ENCODE assay signal across 8 cellular contexts in the genomic region with DNA sequence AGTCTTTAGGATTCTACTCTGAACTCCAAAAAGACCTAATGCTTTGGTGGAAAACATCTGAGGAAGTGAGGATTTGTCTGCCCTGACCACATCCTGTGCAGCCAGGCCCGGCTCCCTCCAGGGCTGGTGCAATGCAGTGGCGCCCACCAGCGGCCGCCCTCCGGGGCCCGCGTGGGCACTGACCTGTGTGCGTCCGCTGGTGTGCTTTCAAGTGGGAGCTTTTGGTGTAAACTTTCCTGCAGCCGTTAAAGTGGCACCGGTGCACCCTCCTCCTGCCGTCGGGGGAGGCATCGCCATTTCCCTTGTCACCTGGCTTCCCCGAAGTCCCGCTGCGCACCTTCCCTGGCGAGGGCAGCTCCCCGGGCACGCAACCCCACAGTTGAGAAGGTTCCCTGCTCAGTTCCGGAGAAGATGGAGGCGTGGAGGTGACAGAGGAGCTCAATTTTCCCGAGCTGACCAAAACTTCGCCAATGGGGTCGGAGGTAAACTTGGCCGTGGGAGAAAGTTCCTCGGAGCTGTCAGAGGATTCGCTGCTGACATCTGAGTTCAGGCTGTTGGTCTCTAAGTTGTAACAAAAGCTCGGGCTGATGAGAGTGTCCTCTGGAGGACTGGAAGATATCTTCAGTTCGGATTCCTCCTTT. TPM values are rescaled to one million over a fixed set of nuclear protein-coding genes. Genes with fewer than 3 reads are reported as not detected.
DNase-seq lines count a peak whose midpoint lies in the region; ATAC-seq and TF ChIP-seq lines count a peak whose summit lies in the region.

No MANE protein-coding gene starts in this region.

- no peak overlapping the region for H2BK20ac ChIP-seq in H9 (ENCODE audit: low read depth, low read length, poor library complexity, severe bottlenecking)

- H3K79me1 ChIP-seq in H9 (ENCODE audit: insufficient read depth, low read depth, low read length, poor library complexity, severe bottlenecking): peaks cover 7% of the 10 kb centered on the region

- CTCF ChIA-PET in naive thymus-derived CD4-positive, alpha-beta T cell (lab: Charles Lee): no interaction called here

- no peak for ATAC-seq in naive thymus-derived CD4-positive, alpha-beta T cell
- no peak for ATAC-seq in GM18909 (IDR thresholded peaks at IDR 0.05; ENCODE audit: poor library complexity, unreplicated experiment)

- H3K4me3 Mint-ChIP-seq in H9 (peak overlapping the region; percentile 88 to 95; a peak in 4 of 5 replicates), endodermal cell (peak overlapping the region; percentile 92)
- peak overlapping the region; percentile 86 to 99 (median 96) for H3K4me3 Mint-ChIP-seq in naive thymus-derived CD4-positive, alpha-beta T cell

- no peak overlapping the region for H2BK5ac ChIP-seq in H9 (ENCODE audit: insufficient read length, low read length)

- H3K23me2 ChIP-seq in H9 (ENCODE audit: insufficient read length, low read depth, low read length, poor library complexity, severe bottlenecking): peaks cover 22% of the 10 kb centered on the region

- H3K4me1 ChIP-seq in H9 (ENCODE audit: insufficient read depth, low read length) (peaks cover 6% of the 10 kb centered on the region; the same call in 1 of the 2 replicates), endodermal cell (ENCODE audit: control insufficient read depth, insufficient read depth, low read length) (peaks cover 31% of the 10 kb centered on the region)
- H3K4me1 ChIP-seq in naive thymus-derived CD4-positive, alpha-beta T cell (ENCODE audit: control insufficient read depth in 2 of 2, insufficient read depth in 2 of 2, low read length in 2 of 2): peaks cover 59% of the 10 kb centered on the region in 2 donors

- H2BK15ac ChIP-seq in H9 (ENCODE audit: low read depth, low read length): no peak overlapping the region

- H4K91ac ChIP-seq in H9 (ENCODE audit: insufficient read length, low read depth, low read length): no peak overlapping the region

- H3K9me3 Mint-ChIP-seq in H9 (peaks cover 0 to 5% of the 10 kb centered on the region in 2 experiments; a peak in 3 of 5 replicates), endodermal cell (no peaks in the 10 kb centered on the region)
- H3K9me3 Mint-ChIP-seq in naive thymus-derived CD4-positive, alpha-beta T cell: peaks cover 0 to 10% (median 0%) of the 10 kb centered on the region in 11 donors

- intact Hi-C loops in naive thymus-derived CD4-positive, alpha-beta T cell (cut with micrococcal nuclease): loop anchor here (1.0 to 10.0 kb wide), 9 partner anchors 17 to 873 kb away; a partner anchor contains a TSS

- no peak overlapping the region for H3K23ac ChIP-seq in H9 (ENCODE audit: insufficient read length, low read depth, low read length)

- peak; percentile 48; the same call in 2 of the 3 replicates for TF ChIP-seq CTCF in H9 (conservative IDR thresholded peaks at IDR 0.05)
- TF ChIP-seq CTCF in endodermal cell (conservative IDR thresholded peaks at IDR 0.05): peak; percentile 60

- peaks cover 29% of the 10 kb centered on the region; the same call in 1 of the 2 replicates for H3K79me2 ChIP-seq in H9 (ENCODE audit: insufficient read depth, low read length)

- H3K4me2 ChIP-seq in H9 (ENCODE audit: insufficient read depth, insufficient read length, low read length): peak overlapping the region; percentile 96

- H3K4ac ChIP-seq in H9 (ENCODE audit: low read depth, low read length): no peak overlapping the region

- POLR2A ChIA-PET in naive thymus-derived CD4-positive, alpha-beta T cell (lab: Charles Lee): interaction anchor here (0.8 to 6.6 kb wide), 8 partner anchors 9 to 328 kb away, joined by 3 to 401 read pairs (median 12); no protein-coding TSS in a partner anchor

- H4K20me1 ChIP-seq in H9 (ENCODE audit: control insufficient read depth, insufficient read depth, insufficient read length): peaks cover 3% of the 10 kb centered on the region

- peaks cover 71% of the 10 kb centered on the region for H3K36me3 ChIP-seq in endodermal cell (ENCODE audit: control insufficient read depth, insufficient read depth, low read length)
- peaks cover 4 to 51% (median 49%) of the 10 kb centered on the region in 3 experiments for H3K36me3 ChIP-seq in naive thymus-derived CD4-positive, alpha-beta T cell (ENCODE audit: control insufficient read depth in 2 of 3, insufficient read depth in 3 of 3, low read length in 3 of 3)

- no peak overlapping the region for H3K14ac ChIP-seq in H9 (ENCODE audit: insufficient read depth, low read length)

- H3K27me3 ChIP-seq in H9 (ENCODE audit: insufficient read depth, low read length) (no peaks in the 10 kb centered on the region), endodermal cell (ENCODE audit: control insufficient read depth, insufficient read depth, low read length, poor library complexity, severe bottlenecking) (no peaks in the 10 kb centered on the region)
- H3K27me3 ChIP-seq in naive thymus-derived CD4-positive, alpha-beta T cell (ENCODE audit: control insufficient read depth in 2 of 2, insufficient read depth in 2 of 2, low read length in 2 of 2): no peaks in the 10 kb centered on the region

- no peak overlapping the region for H3T11ph ChIP-seq in H9 (ENCODE audit: low read length)

- WGBS in H9 (ENCODE audit: extremely low coverage, insufficient read length, low lambda C conversion rate): no CpG with 5 or more reads among the region's 30 CpGs
- WGBS in endodermal cell (ENCODE audit: insufficient coverage in 1 of 2, insufficient read length in 1 of 2), 2 experiments: 88 to 89% methylated on average over 29 to 30 of the region's 30 CpGs

- no peak overlapping the region for H3K18ac ChIP-seq in H9 (ENCODE audit: insufficient read length, low read depth, low read length)

- no peak overlapping the region for H3K56ac ChIP-seq in H9 (ENCODE audit: insufficient read length, low read depth, low read length)

- H3K4me1 Mint-ChIP-seq in H9: peaks cover 36 to 42% of the 10 kb centered on the region in 2 experiments
- peaks cover 57% of the 10 kb centered on the region for H3K4me1 Mint-ChIP-seq in endodermal cell
- H3K4me1 Mint-ChIP-seq in naive thymus-derived CD4-positive, alpha-beta T cell: peaks cover 53 to 76% (median 68%) of the 10 kb centered on the region in 7 donors

- H3K9ac ChIP-seq in H9 (ENCODE audit: extremely low read depth, insufficient read length, low read length): no peak overlapping the region
- H3K9ac ChIP-seq in endodermal cell (ENCODE audit: extremely low read depth, low read length, poor library complexity, severe bottlenecking): peak overlapping the region; percentile 99

- H3K27me3 Mint-ChIP-seq in H9 (ENCODE audit: low read depth) (no peaks in the 10 kb centered on the region; the same call in none of the 2 replicates), endodermal cell (ENCODE audit: insufficient read depth) (no peaks in the 10 kb centered on the region)
- H3K27me3 Mint-ChIP-seq in naive thymus-derived CD4-positive, alpha-beta T cell: peaks cover 0 to 12% (median 0%) of the 10 kb centered on the region in 5 donors

- H2AK5ac ChIP-seq in H9 (ENCODE audit: insufficient read length, low read length): no peak overlapping the region

- no peak overlapping the region for H4K5ac ChIP-seq in H9 (ENCODE audit: insufficient read length, low read depth, low read length)

- no peak overlapping the region for H2BK120ac ChIP-seq in H9 (ENCODE audit: low read depth, low read length, poor library complexity, severe bottlenecking)

- H2BK12ac ChIP-seq in H9 (ENCODE audit: insufficient read length, low read depth, low read length): no peak overlapping the region

- no peaks in the 10 kb centered on the region for H3K9me3 ChIP-seq in H9 (ENCODE audit: control insufficient read depth, low read depth, low read length)
- no peaks in the 10 kb centered on the region for H3K9me3 ChIP-seq in endodermal cell (ENCODE audit: control insufficient read depth, low read length)
- no peaks in the 10 kb centered on the region for H3K9me3 ChIP-seq in naive thymus-derived CD4-positive, alpha-beta T cell (ENCODE audit: control insufficient read depth in 2 of 3, low read length in 3 of 3)

- H3K27ac Mint-ChIP-seq in H9 (peak overlapping the region in 1 of 3 experiments; percentile 70; a peak in 2 of 7 replicates), endodermal cell (peak overlapping the region; percentile 61)
- peak overlapping the region; percentile 98 to 99 (median 99) for H3K27ac Mint-ChIP-seq in naive thymus-derived CD4-positive, alpha-beta T cell

- peaks cover 54 to 68% (median 68%) of the 10 kb centered on the region in 3 experiments for H3K36me3 Mint-ChIP-seq in H9 (ENCODE audit: insufficient read depth in 1 of 3, low read depth in 3 of 3)
- H3K36me3 Mint-ChIP-seq in endodermal cell (ENCODE audit: low read depth): peaks cover 67% of the 10 kb centered on the region
- H3K36me3 Mint-ChIP-seq in naive thymus-derived CD4-positive, alpha-beta T cell: peaks cover 24 to 65% (median 32%) of the 10 kb centered on the region in 5 donors

- DNase-seq in 8988T (peak; percentile 59), H9 (peak; percentile 45), endodermal cell (peak; percentile 67), mesenteric fat pad (ENCODE audit: low spot score) (no peak), A172 (ENCODE audit: low spot score) (no peak)
- DNase-seq in activated CD4-positive, CD25-positive, alpha-beta regulatory T cell treated with anti-CD3 and anti-CD28 coated beads, Interleukin-2, amount 50 U/mL, for 72 hours: peak; percentile 67
- peak in 1 of 9 donors; percentile 41 for DNase-seq in naive thymus-derived CD4-positive, alpha-beta T cell

- H3K27ac ChIP-seq in H9 (ENCODE audit: insufficient read length, low read depth, low read length) (no peak overlapping the region), endodermal cell (ENCODE audit: low read depth, low read length) (no peak overlapping the region)
- peak overlapping the region; percentile 95 for H3K27ac ChIP-seq in naive thymus-derived CD4-positive, alpha-beta T cell (ENCODE audit: low read depth, low read length)

- H2AFZ ChIP-seq in H9 (ENCODE audit: low read length): no peak overlapping the region

- peak overlapping the region; percentile 99 for H3K4me3 ChIP-seq in endodermal cell (ENCODE audit: low read length)
- peak overlapping the region; percentile 92 for H3K4me3 ChIP-seq in naive thymus-derived CD4-positive, alpha-beta T cell (ENCODE audit: low read length)

- no peak overlapping the region for H4K8ac ChIP-seq in H9 (replicated peaks; ENCODE audit: insufficient read length, low read depth, low read length)

RNA-seq across cellular contexts. Expression of a gene that starts 3.4 kb away (rescaled TPM):
- total RNA-seq in H9 (2021) (19.3 and 20.9 TPM in 2 replicates), endodermal cell (10 to 100 TPM; 59.0 to 71.2 TPM), mesenteric fat pad (474 TPM)
- 36.4 TPM for polyA plus RNA-seq in endodermal cell (2013, experiment 1 of 2)
- 43.6 TPM for polyA plus RNA-seq in endodermal cell (2013, experiment 2 of 2)
- total RNA-seq in naive thymus-derived CD4-positive, alpha-beta T cell: 1,000 to 10,000 TPM in 1 of 5 experiments, 100 to 1,000 TPM in 4; 142 to 1,870 (median 168) TPM
- 100 to 1,000 TPM; 153 to 190 TPM for polyA plus RNA-seq in naive thymus-derived CD4-positive, alpha-beta T cell
- 20.3 and 20.4 TPM in 2 replicates for total RNA-seq in A172 (2014; rRNA removed; shearing (Covaris generic))

Comparison
In these comparisons a context has a peak if more than half of its experiments do, and no peak if none do; other contexts are left out.
1. DNase-seq: peak in 8988T (single experiment), H9 (single experiment), activated CD4-positive, CD25-positive, alpha-beta regulatory T cell treated with anti-CD3 and anti-CD28 coated beads, Interleukin-2, amount 50 U/mL, for 72 hours (single experiment) and endodermal cell (single experiment); none in mesenteric fat pad (single experiment) and A172 (single experiment).
2. Peak in every context shown above with its lines, with median percentiles within 50 percentile points of each other: H3K4me3 Mint-ChIP-seq.